In the genomic region with DNA sequence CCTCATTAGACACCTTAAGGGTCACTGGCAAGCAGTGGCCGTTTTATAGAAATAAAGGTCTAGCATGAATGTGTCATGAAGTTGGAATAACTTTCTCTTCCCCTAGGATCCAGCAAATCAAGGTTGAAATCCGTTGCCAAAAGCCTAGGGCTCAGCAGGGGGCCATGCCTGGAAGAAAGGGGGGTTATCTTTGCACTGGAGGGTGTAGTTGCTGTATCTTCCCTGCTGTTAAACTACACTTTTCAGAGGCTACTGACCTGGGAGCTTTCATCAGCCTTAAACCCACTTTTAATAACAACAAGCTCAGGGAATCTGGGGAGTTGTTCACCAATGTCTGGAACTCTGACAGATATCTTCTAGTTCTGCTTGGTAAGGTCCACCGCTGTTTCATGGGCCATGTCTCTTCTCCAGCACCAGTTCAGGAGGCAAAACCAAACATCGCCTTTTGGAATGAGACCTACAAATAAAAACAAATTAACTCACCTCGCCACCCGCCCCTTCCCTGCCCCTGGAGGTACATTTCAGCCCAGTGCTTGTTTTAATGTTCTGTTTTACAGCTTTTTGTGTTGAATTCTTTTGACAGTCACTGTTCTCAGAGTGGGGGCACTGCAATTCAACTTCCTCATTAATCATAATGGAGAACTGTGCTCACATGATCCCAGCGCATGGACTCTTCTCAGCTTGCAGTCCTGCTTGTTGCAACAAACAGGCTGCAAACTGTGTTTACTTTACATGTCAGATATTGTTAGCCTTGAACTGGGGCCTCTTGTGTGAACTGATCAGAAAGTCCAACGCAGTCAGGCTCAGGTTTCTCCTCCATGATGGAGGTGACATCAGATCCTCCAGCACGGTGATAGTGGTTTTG, we compare ENCODE assay signal across 1 cellular context.
TF ChIP-seq lines count a peak whose summit lies in the region.

No MANE protein-coding gene starts in this region.

TF ChIP-seq in HepG2, 621 proteins besides CTCF, POLR2A, EP300 and RAD21 (continued from another document and continues in another):
- TF ChIP-seq DR1 (CRISPR knock-in tag; IDR thresholded peaks at IDR 0.05) (no peak; the same call in 1 of the 2 replicates), ZNF446 (CRISPR knock-in tag; IDR thresholded peaks at IDR 0.05) (no peak), CCAR2 (optimal IDR thresholded peaks at IDR 0.05; ENCODE audit: low read depth, low read length) (no peak), ZNF674 (CRISPR knock-in tag; IDR thresholded peaks at IDR 0.05; ENCODE audit: low read depth) (no peak), RARG (CRISPR knock-in tag; IDR thresholded peaks at IDR 0.05; ENCODE audit: low read depth) (no peak), PTBP1 (IDR thresholded peaks at IDR 0.05; ENCODE audit: low read depth, low read length, poor library complexity, severe bottlenecking) (no peak), FOXM1 (CRISPR knock-in tag; IDR thresholded peaks at IDR 0.05) (no peak), NONO (IDR thresholded peaks at IDR 0.05) (no peak), NONO (CRISPR knock-in tag; conservative IDR thresholded peaks at IDR 0.05) (peak; percentile 83), ZNF225 (CRISPR knock-in tag; IDR thresholded peaks at IDR 0.05) (no peak), HDAC2 (CRISPR knock-in tag; IDR thresholded peaks at IDR 0.05) (peak; percentile 72), PAF1 (CRISPR knock-in tag; IDR thresholded peaks at IDR 0.05) (no peak), ZNF44 (CRISPR knock-in tag; IDR thresholded peaks at IDR 0.05) (peak; percentile 53; the same call in 1 of the 2 replicates), AKAP8 (CRISPR knock-in tag; IDR thresholded peaks at IDR 0.05) (no peak), ZNF562 (CRISPR knock-in tag; IDR thresholded peaks at IDR 0.05; ENCODE audit: borderline replicate concordance) (no peak), SMC3 (IDR thresholded peaks at IDR 0.05; ENCODE audit: low read length) (no peak), FOSL2 (CRISPR knock-in tag; IDR thresholded peaks at IDR 0.05) (peak; percentile 74), MAF1 (CRISPR knock-in tag; IDR thresholded peaks at IDR 0.05; ENCODE audit: borderline replicate concordance) (no peak), FOXA1 (IDR thresholded peaks at IDR 0.05) (peak; percentile 59; the same call in 1 of the 2 replicates), FOXA1 (CRISPR knock-in tag; IDR thresholded peaks at IDR 0.05) (peak; percentile 95), RXRA (CRISPR knock-in tag; IDR thresholded peaks at IDR 0.05) (no peak; the same call in 1 of the 2 replicates), NR2F2 (IDR thresholded peaks at IDR 0.05; ENCODE audit: borderline replicate concordance, low read depth) (peak; percentile 65), ASH2L (IDR thresholded peaks at IDR 0.05; ENCODE audit: insufficient read length, low read depth, low read length) (peak; percentile 60), ZFP1 (CRISPR knock-in tag; IDR thresholded peaks at IDR 0.05) (no peak), ZNF282 (IDR thresholded peaks at IDR 0.05; ENCODE audit: partially characterized antibody) (no peak), MAFG (CRISPR knock-in tag; IDR thresholded peaks at IDR 0.05) (no peak), ZNF3 (CRISPR knock-in tag; IDR thresholded peaks at IDR 0.05) (no peak), KDM6A (CRISPR knock-in tag; IDR thresholded peaks at IDR 0.05; ENCODE audit: low read depth) (peak; percentile 95)
- TF ChIP-seq, protein P1, sequence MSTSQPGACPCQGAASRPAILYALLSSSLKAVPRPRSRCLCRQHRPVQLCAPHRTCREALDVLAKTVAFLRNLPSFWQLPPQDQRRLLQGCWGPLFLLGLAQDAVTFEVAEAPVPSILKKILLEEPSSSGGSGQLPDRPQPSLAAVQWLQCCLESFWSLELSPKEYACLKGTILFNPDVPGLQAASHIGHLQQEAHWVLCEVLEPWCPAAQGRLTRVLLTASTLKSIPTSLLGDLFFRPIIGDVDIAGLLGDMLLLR (CRISPR knock-in tag; IDR thresholded peaks at IDR 0.05): no peak
- TF ChIP-seq, protein P2, sequence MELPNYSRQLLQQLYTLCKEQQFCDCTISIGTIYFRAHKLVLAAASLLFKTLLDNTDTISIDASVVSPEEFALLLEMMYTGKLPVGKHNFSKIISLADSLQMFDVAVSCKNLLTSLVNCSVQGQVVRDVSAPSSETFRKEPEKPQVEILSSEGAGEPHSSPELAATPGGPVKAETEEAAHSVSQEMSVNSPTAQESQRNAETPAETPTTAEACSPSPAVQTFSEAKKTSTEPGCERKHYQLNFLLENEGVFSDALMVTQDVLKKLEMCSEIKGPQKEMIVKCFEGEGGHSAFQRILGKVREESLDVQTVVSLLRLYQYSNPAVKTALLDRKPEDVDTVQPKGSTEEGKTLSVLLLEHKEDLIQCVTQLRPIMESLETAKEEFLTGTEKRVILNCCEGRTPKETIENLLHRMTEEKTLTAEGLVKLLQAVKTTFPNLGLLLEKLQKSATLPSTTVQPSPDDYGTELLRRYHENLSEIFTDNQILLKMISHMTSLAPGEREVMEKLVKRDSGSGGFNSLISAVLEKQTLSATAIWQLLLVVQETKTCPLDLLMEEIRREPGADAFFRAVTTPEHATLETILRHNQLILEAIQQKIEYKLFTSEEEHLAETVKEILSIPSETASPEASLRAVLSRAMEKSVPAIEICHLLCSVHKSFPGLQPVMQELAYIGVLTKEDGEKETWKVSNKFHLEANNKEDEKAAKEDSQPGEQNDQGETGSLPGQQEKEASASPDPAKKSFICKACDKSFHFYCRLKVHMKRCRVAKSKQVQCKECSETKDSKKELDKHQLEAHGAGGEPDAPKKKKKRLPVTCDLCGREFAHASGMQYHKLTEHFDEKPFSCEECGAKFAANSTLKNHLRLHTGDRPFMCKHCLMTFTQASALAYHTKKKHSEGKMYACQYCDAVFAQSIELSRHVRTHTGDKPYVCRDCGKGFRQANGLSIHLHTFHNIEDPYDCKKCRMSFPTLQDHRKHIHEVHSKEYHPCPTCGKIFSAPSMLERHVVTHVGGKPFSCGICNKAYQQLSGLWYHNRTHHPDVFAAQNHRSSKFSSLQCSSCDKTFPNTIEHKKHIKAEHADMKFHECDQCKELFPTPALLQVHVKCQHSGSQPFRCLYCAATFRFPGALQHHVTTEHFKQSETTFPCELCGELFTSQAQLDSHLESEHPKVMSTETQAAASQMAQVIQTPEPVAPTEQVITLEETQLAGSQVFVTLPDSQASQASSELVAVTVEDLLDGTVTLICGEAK (IDR thresholded peaks at IDR 0.05): no peak
- TF ChIP-seq, protein P2 (CRISPR knock-in tag; IDR thresholded peaks at IDR 0.05): no peak; the same call in 1 of the 2 replicates
- TF ChIP-seq, protein P3, sequence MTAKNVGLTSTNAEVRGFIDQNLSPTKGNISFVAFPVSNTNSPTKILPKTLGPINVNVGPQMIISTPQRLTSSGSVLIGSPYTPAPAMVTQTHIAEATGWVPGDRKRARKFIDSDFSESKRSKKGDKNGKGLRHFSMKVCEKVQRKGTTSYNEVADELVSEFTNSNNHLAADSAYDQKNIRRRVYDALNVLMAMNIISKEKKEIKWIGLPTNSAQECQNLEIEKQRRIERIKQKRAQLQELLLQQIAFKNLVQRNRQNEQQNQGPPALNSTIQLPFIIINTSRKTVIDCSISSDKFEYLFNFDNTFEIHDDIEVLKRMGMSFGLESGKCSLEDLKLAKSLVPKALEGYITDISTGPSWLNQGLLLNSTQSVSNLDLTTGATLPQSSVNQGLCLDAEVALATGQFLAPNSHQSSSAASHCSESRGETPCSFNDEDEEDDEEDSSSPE (CRISPR knock-in tag; IDR thresholded peaks at IDR 0.05): peak; percentile 46; the same call in 1 of the 2 replicates
- TF ChIP-seq, protein P4, sequence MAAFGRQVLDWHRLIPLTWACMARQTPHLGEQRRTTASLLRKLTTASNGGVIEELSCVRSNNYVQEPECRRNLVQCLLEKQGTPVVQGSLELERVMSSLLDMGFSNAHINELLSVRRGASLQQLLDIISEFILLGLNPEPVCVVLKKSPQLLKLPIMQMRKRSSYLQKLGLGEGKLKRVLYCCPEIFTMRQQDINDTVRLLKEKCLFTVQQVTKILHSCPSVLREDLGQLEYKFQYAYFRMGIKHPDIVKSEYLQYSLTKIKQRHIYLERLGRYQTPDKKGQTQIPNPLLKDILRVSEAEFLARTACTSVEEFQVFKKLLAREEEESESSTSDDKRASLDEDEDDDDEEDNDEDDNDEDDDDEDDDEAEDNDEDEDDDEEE (CRISPR knock-in tag; IDR thresholded peaks at IDR 0.05): no peak
- TF ChIP-seq, protein P5, sequence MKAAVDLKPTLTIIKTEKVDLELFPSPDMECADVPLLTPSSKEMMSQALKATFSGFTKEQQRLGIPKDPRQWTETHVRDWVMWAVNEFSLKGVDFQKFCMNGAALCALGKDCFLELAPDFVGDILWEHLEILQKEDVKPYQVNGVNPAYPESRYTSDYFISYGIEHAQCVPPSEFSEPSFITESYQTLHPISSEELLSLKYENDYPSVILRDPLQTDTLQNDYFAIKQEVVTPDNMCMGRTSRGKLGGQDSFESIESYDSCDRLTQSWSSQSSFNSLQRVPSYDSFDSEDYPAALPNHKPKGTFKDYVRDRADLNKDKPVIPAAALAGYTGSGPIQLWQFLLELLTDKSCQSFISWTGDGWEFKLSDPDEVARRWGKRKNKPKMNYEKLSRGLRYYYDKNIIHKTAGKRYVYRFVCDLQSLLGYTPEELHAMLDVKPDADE (CRISPR knock-in tag; IDR thresholded peaks at IDR 0.05): no peak
- TF ChIP-seq, protein P6, sequence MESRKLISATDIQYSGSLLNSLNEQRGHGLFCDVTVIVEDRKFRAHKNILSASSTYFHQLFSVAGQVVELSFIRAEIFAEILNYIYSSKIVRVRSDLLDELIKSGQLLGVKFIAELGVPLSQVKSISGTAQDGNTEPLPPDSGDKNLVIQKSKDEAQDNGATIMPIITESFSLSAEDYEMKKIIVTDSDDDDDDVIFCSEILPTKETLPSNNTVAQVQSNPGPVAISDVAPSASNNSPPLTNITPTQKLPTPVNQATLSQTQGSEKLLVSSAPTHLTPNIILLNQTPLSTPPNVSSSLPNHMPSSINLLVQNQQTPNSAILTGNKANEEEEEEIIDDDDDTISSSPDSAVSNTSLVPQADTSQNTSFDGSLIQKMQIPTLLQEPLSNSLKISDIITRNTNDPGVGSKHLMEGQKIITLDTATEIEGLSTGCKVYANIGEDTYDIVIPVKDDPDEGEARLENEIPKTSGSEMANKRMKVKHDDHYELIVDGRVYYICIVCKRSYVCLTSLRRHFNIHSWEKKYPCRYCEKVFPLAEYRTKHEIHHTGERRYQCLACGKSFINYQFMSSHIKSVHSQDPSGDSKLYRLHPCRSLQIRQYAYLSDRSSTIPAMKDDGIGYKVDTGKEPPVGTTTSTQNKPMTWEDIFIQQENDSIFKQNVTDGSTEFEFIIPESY (CRISPR knock-in tag; IDR thresholded peaks at IDR 0.05): peak; percentile 51; the same call in 1 of the 2 replicates
- TF ChIP-seq, protein P7, sequence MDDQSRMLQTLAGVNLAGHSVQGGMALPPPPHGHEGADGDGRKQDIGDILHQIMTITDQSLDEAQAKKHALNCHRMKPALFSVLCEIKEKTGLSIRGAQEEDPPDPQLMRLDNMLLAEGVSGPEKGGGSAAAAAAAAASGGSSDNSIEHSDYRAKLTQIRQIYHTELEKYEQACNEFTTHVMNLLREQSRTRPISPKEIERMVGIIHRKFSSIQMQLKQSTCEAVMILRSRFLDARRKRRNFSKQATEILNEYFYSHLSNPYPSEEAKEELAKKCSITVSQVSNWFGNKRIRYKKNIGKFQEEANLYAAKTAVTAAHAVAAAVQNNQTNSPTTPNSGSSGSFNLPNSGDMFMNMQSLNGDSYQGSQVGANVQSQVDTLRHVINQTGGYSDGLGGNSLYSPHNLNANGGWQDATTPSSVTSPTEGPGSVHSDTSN (CRISPR knock-in tag; IDR thresholded peaks at IDR 0.05; ENCODE audit: borderline replicate concordance): no peak
- TF ChIP-seq, protein P8, sequence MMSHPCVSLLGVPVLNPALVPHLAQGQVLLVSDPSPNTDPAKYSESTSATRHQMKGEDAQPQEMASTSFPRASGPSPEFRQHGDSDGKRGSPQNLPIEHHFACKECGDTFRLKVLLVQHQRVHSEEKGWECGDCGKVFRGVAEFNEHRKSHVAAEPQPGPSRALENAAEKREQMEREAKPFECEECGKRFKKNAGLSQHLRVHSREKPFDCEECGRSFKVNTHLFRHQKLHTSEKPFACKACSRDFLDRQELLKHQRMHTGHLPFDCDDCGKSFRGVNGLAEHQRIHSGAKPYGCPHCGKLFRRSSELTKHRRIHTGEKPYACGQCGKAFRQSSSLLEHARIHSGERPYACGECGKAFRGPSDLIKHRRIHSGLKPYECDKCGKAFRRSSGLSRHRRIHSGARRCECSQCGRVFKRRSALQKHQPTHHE (CRISPR knock-in tag; IDR thresholded peaks at IDR 0.05; ENCODE audit: borderline replicate concordance): no peak
- TF ChIP-seq, protein P9, sequence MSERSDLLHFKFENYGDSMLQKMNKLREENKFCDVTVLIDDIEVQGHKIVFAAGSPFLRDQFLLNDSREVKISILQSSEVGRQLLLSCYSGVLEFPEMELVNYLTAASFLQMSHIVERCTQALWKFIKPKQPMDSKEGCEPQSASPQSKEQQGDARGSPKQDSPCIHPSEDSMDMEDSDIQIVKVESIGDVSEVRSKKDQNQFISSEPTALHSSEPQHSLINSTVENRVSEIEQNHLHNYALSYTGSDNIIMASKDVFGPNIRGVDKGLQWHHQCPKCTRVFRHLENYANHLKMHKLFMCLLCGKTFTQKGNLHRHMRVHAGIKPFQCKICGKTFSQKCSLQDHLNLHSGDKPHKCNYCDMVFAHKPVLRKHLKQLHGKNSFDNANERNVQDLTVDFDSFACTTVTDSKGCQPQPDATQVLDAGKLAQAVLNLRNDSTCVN (CRISPR knock-in tag; IDR thresholded peaks at IDR 0.05; ENCODE audit: borderline replicate concordance): no peak
